Comparison of ENCODE assay signal across 3 cellular contexts in the genomic region with DNA sequence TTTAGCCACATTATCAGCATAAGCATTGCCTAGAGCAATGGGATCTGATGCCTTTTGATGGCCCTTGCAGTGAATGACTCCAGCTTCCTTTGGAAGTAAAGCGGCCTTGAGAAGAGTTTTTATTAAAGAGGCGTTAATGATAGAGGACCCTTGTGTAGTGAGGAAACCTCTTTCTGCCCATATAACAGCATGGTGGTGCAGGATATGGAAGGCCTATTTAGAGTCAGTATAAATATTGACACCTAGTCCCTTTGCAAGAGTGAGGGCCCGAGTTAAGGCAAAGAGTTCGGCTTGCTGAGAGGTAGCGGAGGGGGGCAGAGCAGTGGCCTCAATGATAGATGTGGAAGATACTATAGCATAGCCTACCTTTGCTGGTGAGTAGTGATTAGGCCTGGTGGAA.
TF ChIP-seq lines count a peak whose summit lies in the region.

No MANE protein-coding gene starts in this region.

TF ChIP-seq in HCT116, 20 proteins besides CTCF, POLR2A, EP300 and RAD21:
- TF ChIP-seq CBX3 (IDR thresholded peaks at IDR 0.05; ENCODE audit: low read depth): peak; percentile 53; the same call in 1 of the 2 replicates

TF ChIP-seq in HEK293, 187 proteins besides CTCF, POLR2A, EP300 and RAD21:
- TF ChIP-seq ZNF600 (tag by site-specific recombination; IDR thresholded peaks at IDR 0.05): peak; percentile 90

TF ChIP-seq in K562, 482 proteins besides CTCF, POLR2A, EP300 and RAD21:
- 0 out of 3 replicates have a peak, but pooled peaks of 1 of the 2 experiments have one; percentile 32 for TF ChIP-seq CBX3 (IDR thresholded peaks at IDR 0.05; ENCODE audit: borderline replicate concordance in 1 of 2, low read length in 2 of 2)
- peak; percentile 88 for TF ChIP-seq CBX5 (IDR thresholded peaks at IDR 0.05; ENCODE audit: borderline replicate concordance, low read depth)
- TF ChIP-seq TRIM28 (IDR thresholded peaks at IDR 0.05): peak; percentile 66; the same call in 1 of the 2 replicates
